Comparison of ENCODE assay signal across 16 cellular contexts in the genomic region with DNA sequence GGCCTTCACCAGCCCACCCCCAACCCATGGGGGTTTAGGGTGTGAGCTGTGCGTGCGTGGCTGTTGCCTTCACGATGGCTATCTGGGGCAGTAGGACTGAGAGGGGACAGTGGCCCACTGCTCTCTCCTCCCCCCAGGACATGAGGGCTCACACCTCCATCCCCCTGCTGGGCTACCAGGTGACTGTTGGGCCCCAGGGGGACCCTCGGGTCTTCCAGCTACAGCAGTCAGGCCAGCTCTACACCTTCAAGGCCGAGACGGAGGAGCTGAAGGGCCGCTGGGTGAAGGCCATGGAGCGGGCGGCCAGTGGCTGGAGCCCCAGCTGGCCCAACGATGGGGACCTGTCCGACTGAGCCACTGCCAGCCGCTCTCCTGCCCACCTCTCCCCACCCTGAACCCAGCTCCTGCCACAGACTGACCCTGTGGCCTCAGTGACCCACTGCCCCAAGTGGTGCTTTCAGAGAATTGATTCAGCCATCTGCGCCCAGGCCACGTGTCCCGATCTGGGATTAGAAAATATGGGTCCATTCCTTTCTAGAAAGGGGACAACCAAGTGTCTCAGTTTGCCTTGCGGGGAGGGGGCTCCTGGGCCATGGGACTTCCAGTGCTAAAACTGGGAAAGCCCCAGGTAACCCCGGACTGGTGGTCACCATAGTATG. TPM values are rescaled to one million over a fixed set of nuclear protein-coding genes. Genes with fewer than 3 reads are reported as not detected.
"Had no signal": no experiment of that assay in that cellular context is flagged by ENCODE, and none has a peak within 500 bp of the region (broad histone marks: within the 10 kb centered on the region; RNA-seq: fewer than 3 reads in every experiment).

No MANE protein-coding gene starts in this region.

- H3K9me3 ChIP-seq: suprapubic skin, upper lobe of left lung had no signal

- H3K27me3 Mint-ChIP-seq: activated CD4-positive, alpha-beta T cell treated with anti-CD3 and anti-CD28 coated beads, Interleukin-2, amount 10 ng/mL, durations not matched to agents 24 days and 14 days had no signal

- H3K36me3 Mint-ChIP-seq: mesothelial cell of epicardium had no signal

- H3K4me1 ChIP-seq: ascending aorta had no signal

- H3K4me1 Mint-ChIP-seq: mesothelial cell of epicardium had no signal

- H3K27me3 ChIP-seq: ascending aorta, dorsolateral prefrontal cortex, suprapubic skin, upper lobe of left lung had no signal

- ATAC-seq: esophagus mucosa, right cardiac atrium had no signal

- H3K4me2 ChIP-seq: smooth muscle cell had no signal

- H3K36me3 ChIP-seq: ascending aorta, suprapubic skin had no signal

- H3K27ac Mint-ChIP-seq: mesothelial cell of epicardium had no signal

- DNase-seq: activated CD4-positive, alpha-beta T cell treated with anti-CD3 and anti-CD28 coated beads, Interleukin-2, amount 10 ng/mL, durations not matched to agents 24 days and 14 days; activated gamma-delta T cell treated with Interleukin-2 at 50 U/mL for 16 hours; activated T-cell treated with anti-CD3 and anti-CD28 coated beads, Interleukin-2, amount 50 U/mL, for 48 hours; dorsolateral prefrontal cortex; hypothalamus; stimulated activated naive CD4-positive, alpha-beta T cell treated with Interleukin-2 at 50 U/mL for 16 hours; SW 1271; upper lobe of left lung had no signal

- H3K27ac ChIP-seq: ascending aorta, dorsolateral prefrontal cortex, suprapubic skin, upper lobe of left lung, VCaP had no signal

- H3K4me3 Mint-ChIP-seq: activated CD4-positive, alpha-beta T cell treated with anti-CD3 and anti-CD28 coated beads, Interleukin-2, amount 10 ng/mL, durations not matched to agents 24 days and 14 days; mesothelial cell of epicardium had no signal

- H3K4me3 ChIP-seq: ascending aorta, dorsolateral prefrontal cortex, smooth muscle cell, suprapubic skin, upper lobe of left lung had no signal

RNA-seq across cellular contexts. Expression of a gene that starts 22.5 kb away (rescaled TPM):
- total RNA-seq: chondrocyte, mesothelial cell of epicardium, smooth muscle cell had no signal
- polyA plus RNA-seq: smooth muscle cell had no signal
